10 cellular contexts compared by ENCODE assay signal in genomic region chr5:32462618-32463017, GRCh38. TPM values are rescaled to one million over a fixed set of nuclear protein-coding genes. Genes with fewer than 3 reads are reported as not detected.
DNase-seq lines count a peak whose midpoint lies in the region; ATAC-seq and TF ChIP-seq lines count a peak whose summit lies in the region.
"Had no signal": no experiment of that assay in that cellular context is flagged by ENCODE, and none has a peak within 500 bp of the region (broad histone marks: within the 10 kb centered on the region; RNA-seq: fewer than 3 reads in every experiment).

No MANE protein-coding gene starts in this region.

- no peak overlapping the region for H3K27ac ChIP-seq in right atrium auricular region

- no peaks in the 10 kb centered on the region for H3K27me3 Mint-ChIP-seq in activated T-helper 17 cell treated with anti-CD3 and anti-CD28 coated beads, Interleukin-2, amount 50 U/mL, for 72 hours

- peak; percentile 99 for ATAC-seq in activated T-helper 17 cell treated with anti-CD3 and anti-CD28 coated beads, Interleukin-2, amount 50 U/mL, for 72 hours (replicated peaks)
- ATAC-seq in HG03045 (IDR thresholded peaks at IDR 0.05; ENCODE audit: unreplicated experiment): no peak

- H3K9me3 ChIP-seq in right atrium auricular region: no peaks in the 10 kb centered on the region

- peak; percentile 53 for DNase-seq in stimulated activated naive CD4-positive, alpha-beta T cell treated with Interleukin-2 at 50 U/mL for 16 hours (lab: John Stamatoyannopoulos, UW)
- no peak for DNase-seq in stimulated activated naive CD4-positive, alpha-beta T cell (lab: John Stamatoyannopoulos, UW)
- DNase-seq in nucleus accumbens (lab: John Stamatoyannopoulos, UW) (peak in 36 of 56 donors; percentile 8 to 91 (median 44)), NOMO-1 treated with DMSO at 0.1 percent for 48 hours (lab: John Stamatoyannopoulos, UW; ENCODE audit: unreplicated experiment) (no peak), DMS114 treated with DMSO at 0.1 percent for 48 hours (lab: John Stamatoyannopoulos, UW; ENCODE audit: unreplicated experiment) (no peak), right atrium auricular region (ENCODE audit: low spot score) (no peak)

- H3K36me3 ChIP-seq in right atrium auricular region: no peaks in the 10 kb centered on the region

- no peaks in the 10 kb centered on the region for H3K36me3 Mint-ChIP-seq in activated T-helper 17 cell treated with anti-CD3 and anti-CD28 coated beads, Interleukin-2, amount 50 U/mL, for 72 hours (ENCODE audit: low read depth)
- H3K36me3 Mint-ChIP-seq: CD4-positive, CD25-positive, alpha-beta regulatory T cell had no signal

- H3K4me1 Mint-ChIP-seq in activated T-helper 17 cell treated with anti-CD3 and anti-CD28 coated beads, Interleukin-2, amount 50 U/mL, for 72 hours: peaks cover 10% of the 10 kb centered on the region

- H3K4me3 ChIP-seq in right atrium auricular region: no peak overlapping the region

- H3K9me3 Mint-ChIP-seq in activated T-helper 17 cell treated with anti-CD3 and anti-CD28 coated beads, Interleukin-2, amount 50 U/mL, for 72 hours: no peaks in the 10 kb centered on the region

- H3K4me3 Mint-ChIP-seq in activated T-helper 17 cell treated with anti-CD3 and anti-CD28 coated beads, Interleukin-2, amount 50 U/mL, for 72 hours: peak overlapping the region; percentile 12
- H3K4me3 Mint-ChIP-seq: CD4-positive, CD25-positive, alpha-beta regulatory T cell; endodermal cell had no signal

- no peaks in the 10 kb centered on the region for H3K27me3 ChIP-seq in right atrium auricular region

- peak overlapping the region; percentile 52 for H3K27ac Mint-ChIP-seq in activated T-helper 17 cell treated with anti-CD3 and anti-CD28 coated beads, Interleukin-2, amount 50 U/mL, for 72 hours
- H3K27ac Mint-ChIP-seq: CD4-positive, CD25-positive, alpha-beta regulatory T cell; endodermal cell had no signal

- no peak for TF ChIP-seq CTCF in right atrium auricular region (IDR thresholded peaks at IDR 0.05)

- no peaks in the 10 kb centered on the region for H3K4me1 ChIP-seq in right atrium auricular region

RNA-seq across cellular contexts. Expression of gene ZFR, which starts 18.1 kb away (rescaled TPM):
- 10 to 100 TPM; 63.7 to 70.4 TPM for total RNA-seq in activated T-helper 17 cell treated with anti-CD3 and anti-CD28 coated beads, Interleukin-2, amount 50 U/mL, for 72 hours
- 10 to 100 TPM; 65.7 to 66.0 TPM for total RNA-seq in right atrium auricular region

Comparison
In these comparisons a context has a peak if more than half of its experiments do, and no peak if none do; other contexts are left out.
1. DNase-seq: peak in stimulated activated naive CD4-positive, alpha-beta T cell treated with Interleukin-2 at 50 U/mL for 16 hours (single experiment) and nucleus accumbens (36 of 56); none in stimulated activated naive CD4-positive, alpha-beta T cell (0 of 6), NOMO-1 treated with DMSO at 0.1 percent for 48 hours (single experiment), DMS114 treated with DMSO at 0.1 percent for 48 hours (single experiment) and right atrium auricular region (single experiment).